23 cellular contexts compared by ENCODE assay signal in genomic region chr15:40525855-40526254, GRCh38.
"Had no signal": no experiment of that assay in that cellular context is flagged by ENCODE, and none has a peak within 500 bp of the region (broad histone marks: within the 10 kb centered on the region; RNA-seq: fewer than 3 reads in every experiment).

No MANE protein-coding gene starts in this region.

- H3K27ac ChIP-seq: HL-60, SJSA1, SK-N-MC had no signal

- H3K4me1 ChIP-seq: SJSA1 had no signal

- H3K36me3 ChIP-seq: MG63, SJSA1 had no signal

- H3K27me3 ChIP-seq: SJSA1 had no signal

- H3K9me3 ChIP-seq: MG63, SJSA1 had no signal

- H3K4me3 ChIP-seq: MG63, SJSA1, SK-N-MC had no signal

- FAIRE-seq: HTR-8/SVneo, RCC 7860 had no signal

- DNase-seq: Karpas-422, KG1, MG63, NCI-H1092, NCI-H1105 treated with DMSO at 0.1 percent for 48 hours, NCI-H1417 treated with DMSO at 0.1 percent for 48 hours, NCI-H146, NCI-H1694 treated with DMSO at 0.1 percent for 48 hours, NCI-H1930, NCI-H2081, NCI-H2107, NCI-H2227 treated with DMSO at 0.1 percent for 48 hours, NCI-H524, NCI-H526 treated with DMSO at 0.1 percent for 48 hours, NCI-H748 treated with DMSO at 0.1 percent for 48 hours, Right ventricle myocardium superior, RPMI8226, SIG-M5 had no signal
